In genomic region chr20:41141153-41141815, GRCh38 we compare ENCODE assay signal across 9 cellular contexts. TPM values are rescaled to one million over a fixed set of nuclear protein-coding genes. Genes with fewer than 3 reads are reported as not detected.
DNase-seq lines count a peak whose midpoint lies in the region; ATAC-seq and TF ChIP-seq lines count a peak whose summit lies in the region.
"Had no signal": no experiment of that assay in that cellular context is flagged by ENCODE, and none has a peak within 500 bp of the region (broad histone marks: within the 10 kb centered on the region; RNA-seq: fewer than 3 reads in every experiment).

No MANE protein-coding gene starts in this region.

- dilution Hi-C loops in IMR-90 (cut with HindIII; ENCODE audit: low sequenced_read_pairs, unreplicated experiment) = no loop called here

- peak overlapping the region; percentile 6; the same call in 1 of the 2 replicates for H3K4ac ChIP-seq in IMR-90 (ENCODE audit: low read depth, low read length)

- no peak overlapping the region for H3K4me3 ChIP-seq in IMR-90 (ENCODE audit: insufficient read depth, low read depth, low read length)

- no peak for TF ChIP-seq POLR2A in IMR-90 (IDR thresholded peaks at IDR 0.05; ENCODE audit: low read depth, low read length)

- no peaks in the 10 kb centered on the region for H3K27me3 ChIP-seq in IMR-90 (ENCODE audit: control insufficient read depth, insufficient read depth, low read length)

- peaks cover 21% of the 10 kb centered on the region for H3K4me1 ChIP-seq in IMR-90 (ENCODE audit: control insufficient read depth, insufficient read depth, low read length)

- 0 out of 2 replicates have a peak overlapping the region, but pooled peaks have one; percentile 60 for H3K14ac ChIP-seq in IMR-90 (replicated peaks; ENCODE audit: low read depth, low read length)

- CTCF ChIA-PET in IMR-90 (lab: Yijun Ruan, JAX) = interaction anchor here (1.4 kb wide), 1 partner anchor 198 kb away, joined by 5 read pairs; no protein-coding TSS in a partner anchor

- peak overlapping the region; percentile 59 for H3K23ac ChIP-seq in IMR-90 (ENCODE audit: low read depth, low read length)

- peak overlapping the region; percentile 85 for H3K4me3 Mint-ChIP-seq in activated naive CD8-positive, alpha-beta T cell treated with anti-CD3 and anti-CD28 coated beads, Interleukin-2, amount 10 ng/mL, durations not matched to agents 7 days and 5 days
- H3K4me3 Mint-ChIP-seq in stimulated activated effector memory CD8-positive, alpha-beta T cell treated with anti-CD3 and anti-CD28 coated beads, Interleukin-12 subunit alpha, Interleukin-12 subunit beta, amount 100 ng/mL, for 72 hours = peak overlapping the region; percentile 84

- peaks cover 2% of the 10 kb centered on the region; the same call in 1 of the 2 replicates for H3K36me3 ChIP-seq in IMR-90 (ENCODE audit: control insufficient read depth, insufficient read depth, low read length)

- H3K18ac ChIP-seq in IMR-90 (ENCODE audit: low read depth, low read length) = no peak overlapping the region

- in situ Hi-C loops in IMR-90 (cut with MboI; ENCODE audit: low sequenced_read_pairs) = no loop called here

- no peaks in the 10 kb centered on the region for H3K27me3 Mint-ChIP-seq in activated naive CD8-positive, alpha-beta T cell treated with anti-CD3 and anti-CD28 coated beads, Interleukin-2, amount 10 ng/mL, durations not matched to agents 7 days and 5 days

- peaks cover 55% of the 10 kb centered on the region for H3K9me1 ChIP-seq in IMR-90 (ENCODE audit: insufficient read depth, low read length)

- H3K27ac Mint-ChIP-seq in activated naive CD8-positive, alpha-beta T cell treated with anti-CD3 and anti-CD28 coated beads, Interleukin-2, amount 10 ng/mL, durations not matched to agents 7 days and 5 days = peak overlapping the region; percentile 91
- peak overlapping the region; percentile 82 for H3K27ac Mint-ChIP-seq in stimulated activated effector memory CD8-positive, alpha-beta T cell treated with anti-CD3 and anti-CD28 coated beads, Interleukin-12 subunit alpha, Interleukin-12 subunit beta, amount 100 ng/mL, for 72 hours

- DNase-seq in IMR-90 (peak; percentile 58), hepatic stellate cell (ENCODE audit: low spot score) (peak; percentile 63), amniotic stem cell (lab: John Stamatoyannopoulos, UW) (no peak), iPS-NIHi7 (ENCODE audit: extremely low spot score) (no peak), GOT3 (lab: John Stamatoyannopoulos, UW) (no peak)
- DNase-seq in activated naive CD8-positive, alpha-beta T cell treated with anti-CD3 and anti-CD28 coated beads, Interleukin-2, amount 10 ng/mL, durations not matched to agents 7 days and 5 days = peak; percentile 48
- DNase-seq in stimulated activated effector memory CD8-positive, alpha-beta T cell treated with anti-CD3 and anti-CD28 coated beads, Interleukin-12 subunit alpha, Interleukin-12 subunit beta, amount 100 ng/mL, for 72 hours (ENCODE audit: low spot score in 2 of 2) = no peak
- DNase-seq: NK-92 treated with Interleukin-12 subunit alpha and Interleukin-12 subunit beta, amount 100 ng/mL, for 24 hours had no signal

- no CpG with 5 or more reads among the region's 8 CpGs for WGBS in IMR-90 (ENCODE audit: extremely low coverage in 2 of 2, insufficient read length in 1 of 2), 2 experiments

- ATAC-seq in IMR-90 (ENCODE audit: low read depth) (no peak), GM19452 (IDR thresholded peaks at IDR 0.05; ENCODE audit: unreplicated experiment) (no peak)
- no peak for ATAC-seq in activated naive CD8-positive, alpha-beta T cell treated with anti-CD3 and anti-CD28 coated beads, Interleukin-2, amount 10 ng/mL, durations not matched to agents 7 days and 5 days (ENCODE audit: low read depth)
- no peak for ATAC-seq in stimulated activated effector memory CD8-positive, alpha-beta T cell treated with anti-CD3 and anti-CD28 coated beads, Interleukin-12 subunit alpha, Interleukin-12 subunit beta, amount 100 ng/mL, for 72 hours

- intact Hi-C loops in IMR-90 (cut with micrococcal nuclease) = no loop called here

- H2BK5ac ChIP-seq in IMR-90 (ENCODE audit: low read depth, low read length, poor library complexity, severe bottlenecking) = no peak overlapping the region

- H3K9me3 Mint-ChIP-seq in activated naive CD8-positive, alpha-beta T cell treated with anti-CD3 and anti-CD28 coated beads, Interleukin-2, amount 10 ng/mL, durations not matched to agents 7 days and 5 days = no peaks in the 10 kb centered on the region
- no peaks in the 10 kb centered on the region for H3K9me3 Mint-ChIP-seq in stimulated activated effector memory CD8-positive, alpha-beta T cell treated with anti-CD3 and anti-CD28 coated beads, Interleukin-12 subunit alpha, Interleukin-12 subunit beta, amount 100 ng/mL, for 72 hours

- no peak overlapping the region; the same call in 1 of the 2 replicates for H4K91ac ChIP-seq in IMR-90 (ENCODE audit: insufficient read depth, low read depth, low read length)

- no peak overlapping the region for H2BK120ac ChIP-seq in IMR-90 (ENCODE audit: low read depth, low read length)

- TF ChIP-seq CTCF in IMR-90 (conservative IDR thresholded peaks at IDR 0.05; ENCODE audit: low read depth, low read length) = no peak

- H4K5ac ChIP-seq in IMR-90 (ENCODE audit: low read depth, low read length) = no peak overlapping the region

- POLR2A ChIA-PET in IMR-90 (lab: Charles Lee; ENCODE audit: unreplicated experiment) = no interaction called here
- POLR2A ChIA-PET in activated naive CD8-positive, alpha-beta T cell treated with anti-CD3 and anti-CD28 coated beads, Interleukin-2, amount 10 ng/mL, durations not matched to agents 7 days and 5 days (lab: Charles Lee) = interaction anchor here (0.6 to 17.2 kb wide), 9 partner anchors 9 to 100 kb away, joined by 3 to 505 read pairs (median 3); no protein-coding TSS in a partner anchor

- H2AK5ac ChIP-seq in IMR-90 (ENCODE audit: low read depth, low read length) = no peak overlapping the region

- H2BK20ac ChIP-seq in IMR-90 (ENCODE audit: low read depth, low read length) = no peak overlapping the region

- TF ChIP-seq RAD21 in IMR-90 (IDR thresholded peaks at IDR 0.05; ENCODE audit: low read length) = no peak

- H4K20me1 ChIP-seq in IMR-90 (ENCODE audit: insufficient read depth, low read length) = peaks cover 80% of the 10 kb centered on the region

- H3K79me1 ChIP-seq in IMR-90 (ENCODE audit: low read depth in 1 of 2, low read length in 2 of 2) = peaks cover 13 to 82% of the 10 kb centered on the region in 2 experiments

- H3K4me1 Mint-ChIP-seq in activated naive CD8-positive, alpha-beta T cell treated with anti-CD3 and anti-CD28 coated beads, Interleukin-2, amount 10 ng/mL, durations not matched to agents 7 days and 5 days = peaks cover 67% of the 10 kb centered on the region
- peaks cover 83% of the 10 kb centered on the region for H3K4me1 Mint-ChIP-seq in stimulated activated effector memory CD8-positive, alpha-beta T cell treated with anti-CD3 and anti-CD28 coated beads, Interleukin-12 subunit alpha, Interleukin-12 subunit beta, amount 100 ng/mL, for 72 hours

- 0 out of 4 replicates have a peak overlapping the region, but pooled peaks of 1 of the 2 experiments have one; percentile 22 for H4K8ac ChIP-seq in IMR-90 (ENCODE audit: low read depth in 2 of 2, low read length in 2 of 2)

- H2AK9ac ChIP-seq in IMR-90 (replicated peaks; ENCODE audit: low read depth, low read length, poor library complexity) = peak overlapping the region; percentile 52

- peak overlapping the region; percentile 7; the same call in 1 of the 2 replicates for H3K4me2 ChIP-seq in IMR-90 (ENCODE audit: low read depth, low read length)

- BruUV-seq in IMR-90 (replicated peaks; lab: Mats Ljungman, UMichigan) = no TSS peak

- H3K9ac ChIP-seq in IMR-90 (ENCODE audit: low read depth, low read length) = peak overlapping the region; percentile 1; the same call in 1 of the 2 replicates

- no peak overlapping the region for H2BK15ac ChIP-seq in IMR-90 (ENCODE audit: low read depth, low read length)

- H3K56ac ChIP-seq in IMR-90 (ENCODE audit: extremely low read depth, insufficient read depth, low read length) = no peak overlapping the region

- peaks cover 26% of the 10 kb centered on the region for H3K36me3 Mint-ChIP-seq in activated naive CD8-positive, alpha-beta T cell treated with anti-CD3 and anti-CD28 coated beads, Interleukin-2, amount 10 ng/mL, durations not matched to agents 7 days and 5 days
- peaks cover 36% of the 10 kb centered on the region for H3K36me3 Mint-ChIP-seq in stimulated activated effector memory CD8-positive, alpha-beta T cell treated with anti-CD3 and anti-CD28 coated beads, Interleukin-12 subunit alpha, Interleukin-12 subunit beta, amount 100 ng/mL, for 72 hours

- H2AFZ ChIP-seq in IMR-90 (replicated peaks; ENCODE audit: low read length, poor library complexity) = no peak overlapping the region

- H3K9me3 ChIP-seq in IMR-90 (ENCODE audit: control insufficient read depth, insufficient read depth, low read length) = no peaks in the 10 kb centered on the region

- no peak overlapping the region for H3K27ac ChIP-seq in IMR-90 (ENCODE audit: insufficient read depth, low read length)

TF ChIP-seq in IMR-90, 13 proteins besides CTCF, POLR2A, EP300 and RAD21:
- TF ChIP-seq NFE2L2 (IDR thresholded peaks at IDR 0.05; ENCODE audit: low read depth, low read length) (no peak), BHLHE40 (IDR thresholded peaks at IDR 0.05; ENCODE audit: low read depth, low read length) (peak; percentile 66; the same call in 1 of the 2 replicates), CEBPB (IDR thresholded peaks at IDR 0.05; ENCODE audit: low read depth, low read length) (no peak), MAZ (IDR thresholded peaks at IDR 0.05; ENCODE audit: borderline replicate concordance, low read depth, low read length) (no peak), CHD1 (IDR thresholded peaks at IDR 0.05; ENCODE audit: low read depth, low read length) (no peak), RFX5 (IDR thresholded peaks at IDR 0.05; ENCODE audit: low read depth, low read length) (no peak), ELK1 (IDR thresholded peaks at IDR 0.05; ENCODE audit: borderline replicate concordance, low read depth, low read length) (no peak)

RNA-seq across cellular contexts. Expression of gene PLCG1, which starts 3.9 kb away (rescaled TPM):
- 54.7 and 59.1 TPM in 2 replicates for total RNA-seq in IMR-90 (2012; rRNA removed)
- polyA plus RNA-seq in IMR-90 (2012; rRNA removed) = 69.1 and 74.2 TPM in 2 replicates
- polyA plus RNA-seq in IMR-90 (2012; cell fraction: cytosol; rRNA removed) = 22.5 and 32.9 TPM in 2 replicates
- polyA plus RNA-seq in IMR-90 (2012; cell fraction: nucleus; rRNA removed; ENCODE audit: low replicate concordance) = 442 and 448 TPM in 2 replicates
- 100 to 1,000 TPM; 419 to 425 TPM for total RNA-seq in activated naive CD8-positive, alpha-beta T cell treated with anti-CD3 and anti-CD28 coated beads, Interleukin-2, amount 10 ng/mL, durations not matched to agents 7 days and 5 days

Comparison
In these comparisons a context has a peak if more than half of its experiments do, and no peak if none do; other contexts are left out.
1. DNase-seq: peak in IMR-90 (single experiment), activated naive CD8-positive, alpha-beta T cell treated with anti-CD3 and anti-CD28 coated beads, Interleukin-2, amount 10 ng/mL, durations not matched to agents 7 days and 5 days (single experiment) and hepatic stellate cell (single experiment); none in stimulated activated effector memory CD8-positive, alpha-beta T cell treated with anti-CD3 and anti-CD28 coated beads, Interleukin-12 subunit alpha, Interleukin-12 subunit beta, amount 100 ng/mL, for 72 hours (0 of 2), amniotic stem cell (single experiment), iPS-NIHi7 (single experiment) and GOT3 (single experiment).